Comparison of ENCODE assay signal across 1 cellular context in the genomic region with DNA sequence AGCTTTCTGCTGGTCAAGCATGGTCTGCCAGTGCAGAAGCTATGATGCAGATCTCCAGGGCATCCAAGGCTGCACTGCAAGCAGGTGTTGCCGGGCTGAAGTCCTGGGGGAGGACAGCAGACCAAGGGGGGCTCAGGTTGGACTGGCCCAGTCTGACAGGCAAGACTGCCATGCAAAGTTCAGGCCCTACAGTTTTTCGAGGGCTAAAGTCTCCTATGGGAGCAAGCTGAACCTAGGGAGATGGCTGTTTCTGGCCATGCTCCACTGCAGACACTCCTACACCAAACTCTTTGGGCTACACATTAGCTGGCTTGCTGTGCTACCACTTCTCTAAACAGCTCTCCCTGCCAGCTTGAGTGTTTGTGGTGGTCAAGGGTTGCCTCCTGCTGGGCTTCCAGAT.
TF ChIP-seq lines count a peak whose summit lies in the region.

No MANE protein-coding gene starts in this region.

TF ChIP-seq in HepG2, 621 proteins besides CTCF, POLR2A, EP300 and RAD21:
- TF ChIP-seq, protein P1, sequence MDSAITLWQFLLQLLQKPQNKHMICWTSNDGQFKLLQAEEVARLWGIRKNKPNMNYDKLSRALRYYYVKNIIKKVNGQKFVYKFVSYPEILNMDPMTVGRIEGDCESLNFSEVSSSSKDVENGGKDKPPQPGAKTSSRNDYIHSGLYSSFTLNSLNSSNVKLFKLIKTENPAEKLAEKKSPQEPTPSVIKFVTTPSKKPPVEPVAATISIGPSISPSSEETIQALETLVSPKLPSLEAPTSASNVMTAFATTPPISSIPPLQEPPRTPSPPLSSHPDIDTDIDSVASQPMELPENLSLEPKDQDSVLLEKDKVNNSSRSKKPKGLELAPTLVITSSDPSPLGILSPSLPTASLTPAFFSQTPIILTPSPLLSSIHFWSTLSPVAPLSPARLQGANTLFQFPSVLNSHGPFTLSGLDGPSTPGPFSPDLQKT (CRISPR knock-in tag; IDR thresholded peaks at IDR 0.05; ENCODE audit: borderline replicate concordance) = no peak
- TF ChIP-seq ZNF7 (CRISPR knock-in tag; IDR thresholded peaks at IDR 0.05) = no peak
- TF ChIP-seq ZNF296 (CRISPR knock-in tag; conservative IDR thresholded peaks at IDR 0.05) = no peak
- TF ChIP-seq, protein P2, sequence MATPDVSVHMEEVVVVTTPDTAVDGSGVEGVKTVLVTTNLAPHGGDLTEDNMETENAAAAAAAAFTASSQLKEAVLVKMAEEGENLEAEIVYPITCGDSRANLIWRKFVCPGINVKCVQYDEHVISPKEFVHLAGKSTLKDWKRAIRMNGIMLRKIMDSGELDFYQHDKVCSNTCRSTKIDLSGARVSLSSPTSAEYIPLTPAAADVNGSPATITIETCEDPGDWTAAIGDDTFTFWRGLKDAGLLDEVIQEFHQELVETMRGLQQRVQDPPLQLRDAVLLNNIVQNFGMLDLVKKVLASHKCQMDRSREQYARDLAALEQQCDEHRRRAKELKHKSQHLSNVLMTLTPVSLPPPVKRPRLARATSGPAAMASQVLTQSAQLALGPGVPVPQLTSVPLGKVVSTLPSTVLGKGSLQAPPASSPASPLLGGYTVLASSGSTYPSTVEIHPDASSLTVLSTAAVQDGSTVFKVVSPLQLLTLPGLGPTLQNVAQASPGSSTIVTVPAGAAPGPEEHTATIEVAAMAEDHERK (CRISPR knock-in tag; IDR thresholded peaks at IDR 0.05; ENCODE audit: low read depth) = no peak
- TF ChIP-seq, protein P3, sequence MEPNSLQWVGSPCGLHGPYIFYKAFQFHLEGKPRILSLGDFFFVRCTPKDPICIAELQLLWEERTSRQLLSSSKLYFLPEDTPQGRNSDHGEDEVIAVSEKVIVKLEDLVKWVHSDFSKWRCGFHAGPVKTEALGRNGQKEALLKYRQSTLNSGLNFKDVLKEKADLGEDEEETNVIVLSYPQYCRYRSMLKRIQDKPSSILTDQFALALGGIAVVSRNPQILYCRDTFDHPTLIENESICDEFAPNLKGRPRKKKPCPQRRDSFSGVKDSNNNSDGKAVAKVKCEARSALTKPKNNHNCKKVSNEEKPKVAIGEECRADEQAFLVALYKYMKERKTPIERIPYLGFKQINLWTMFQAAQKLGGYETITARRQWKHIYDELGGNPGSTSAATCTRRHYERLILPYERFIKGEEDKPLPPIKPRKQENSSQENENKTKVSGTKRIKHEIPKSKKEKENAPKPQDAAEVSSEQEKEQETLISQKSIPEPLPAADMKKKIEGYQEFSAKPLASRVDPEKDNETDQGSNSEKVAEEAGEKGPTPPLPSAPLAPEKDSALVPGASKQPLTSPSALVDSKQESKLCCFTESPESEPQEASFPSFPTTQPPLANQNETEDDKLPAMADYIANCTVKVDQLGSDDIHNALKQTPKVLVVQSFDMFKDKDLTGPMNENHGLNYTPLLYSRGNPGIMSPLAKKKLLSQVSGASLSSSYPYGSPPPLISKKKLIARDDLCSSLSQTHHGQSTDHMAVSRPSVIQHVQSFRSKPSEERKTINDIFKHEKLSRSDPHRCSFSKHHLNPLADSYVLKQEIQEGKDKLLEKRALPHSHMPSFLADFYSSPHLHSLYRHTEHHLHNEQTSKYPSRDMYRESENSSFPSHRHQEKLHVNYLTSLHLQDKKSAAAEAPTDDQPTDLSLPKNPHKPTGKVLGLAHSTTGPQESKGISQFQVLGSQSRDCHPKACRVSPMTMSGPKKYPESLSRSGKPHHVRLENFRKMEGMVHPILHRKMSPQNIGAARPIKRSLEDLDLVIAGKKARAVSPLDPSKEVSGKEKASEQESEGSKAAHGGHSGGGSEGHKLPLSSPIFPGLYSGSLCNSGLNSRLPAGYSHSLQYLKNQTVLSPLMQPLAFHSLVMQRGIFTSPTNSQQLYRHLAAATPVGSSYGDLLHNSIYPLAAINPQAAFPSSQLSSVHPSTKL (CRISPR knock-in tag; IDR thresholded peaks at IDR 0.05) = no peak
- no peak for TF ChIP-seq HDAC1 (CRISPR knock-in tag; IDR thresholded peaks at IDR 0.05)
- TF ChIP-seq ZNF205 (CRISPR knock-in tag; IDR thresholded peaks at IDR 0.05) = no peak
- 0 out of 2 replicates have a peak, but pooled peaks have one; percentile 6 for TF ChIP-seq STAG1 (CRISPR knock-in tag; IDR thresholded peaks at IDR 0.05)
- no peak for TF ChIP-seq KLF12 (CRISPR knock-in tag; IDR thresholded peaks at IDR 0.05; ENCODE audit: borderline replicate concordance)
